In genomic region chr20:31717478-31717946, GRCh38 we compare ENCODE assay signal across 8 cellular contexts. TPM values are rescaled to one million over a fixed set of nuclear protein-coding genes. Genes with fewer than 3 reads are reported as not detected.
DNase-seq lines count a peak whose midpoint lies in the region; ATAC-seq and TF ChIP-seq lines count a peak whose summit lies in the region.

No MANE protein-coding gene starts in this region.

- H3K4me1 ChIP-seq in CD8-positive, alpha-beta T cell (ENCODE audit: insufficient read depth, low read length), result peaks cover 71% of the 10 kb centered on the region
- peaks cover 57 to 70% of the 10 kb centered on the region in 2 donors for H3K4me1 ChIP-seq in thoracic aorta (ENCODE audit: control insufficient read depth in 1 of 2, low read depth in 2 of 2)

- no peaks in the 10 kb centered on the region for H3K9me3 ChIP-seq in CD8-positive, alpha-beta T cell (ENCODE audit: low read length)
- H3K9me3 ChIP-seq in thoracic aorta, result no peaks in the 10 kb centered on the region

- no peak overlapping the region for H3K4me3 ChIP-seq in CD8-positive, alpha-beta T cell (ENCODE audit: low read depth, low read length)
- H3K4me3 ChIP-seq in fibroblast of the aortic adventitia (ENCODE audit: low read depth, low read length) (peak overlapping the region; percentile 37), thoracic aorta (peak overlapping the region; percentile 93)

- H3K4me3 Mint-ChIP-seq in CD8-positive, alpha-beta T cell, result peak overlapping the region; percentile 69

- no peak overlapping the region for H3K27ac ChIP-seq in CD8-positive, alpha-beta T cell (ENCODE audit: low read depth, low read length)
- peak overlapping the region; percentile 98 for H3K27ac ChIP-seq in thoracic aorta

- no peaks in the 10 kb centered on the region for H3K27me3 ChIP-seq in CD8-positive, alpha-beta T cell (ENCODE audit: insufficient read depth, low read length)
- no peaks in the 10 kb centered on the region for H3K27me3 ChIP-seq in thoracic aorta (replicated peaks; ENCODE audit: insufficient read depth)

- CTCF ChIA-PET in CD8-positive, alpha-beta T cell (lab: Charles Lee), result interaction anchor here (0.7 to 2.5 kb wide), 6 partner anchors 9 to 154 kb away, joined by 3 to 14 read pairs (median 4); no protein-coding TSS in a partner anchor

- peak overlapping the region; percentile 81 for H3K27ac Mint-ChIP-seq in CD8-positive, alpha-beta T cell

- H3K4me1 Mint-ChIP-seq in CD8-positive, alpha-beta T cell (ENCODE audit: low read depth), result peaks cover 94% of the 10 kb centered on the region

- no peak for TF ChIP-seq CTCF in CD8-positive, alpha-beta T cell (IDR thresholded peaks at IDR 0.05)
- no peak for TF ChIP-seq CTCF in fibroblast of the aortic adventitia (IDR thresholded peaks at IDR 0.05; ENCODE audit: insufficient read depth, low read length)
- no peak for TF ChIP-seq CTCF in thoracic aorta (IDR thresholded peaks at IDR 0.05)

- peak; percentile 57 for ATAC-seq in CD8-positive, alpha-beta T cell
- ATAC-seq in GM21381 (IDR thresholded peaks at IDR 0.05; ENCODE audit: unreplicated experiment), result peak; percentile 45
- ATAC-seq in thoracic aorta (ENCODE audit: insufficient number of reproducible peaks, low FRiP score, low read depth), result no peak
- ATAC-seq in GM21528 (IDR thresholded peaks at IDR 0.05; ENCODE audit: low FRiP score, unreplicated experiment), result no peak

- POLR2A ChIA-PET in CD8-positive, alpha-beta T cell (lab: Charles Lee), result no interaction called here

- peaks cover 59% of the 10 kb centered on the region for H3K36me3 Mint-ChIP-seq in CD8-positive, alpha-beta T cell

- intact Hi-C loops in CD8-positive, alpha-beta T cell (cut with DNase I, micrococcal nuclease), result loop anchor here in 1 of 2 experiments (2.0 kb wide), 1 partner anchor 17 kb away; no protein-coding TSS in a partner anchor
- intact Hi-C loops in posterior cingulate gyrus (cut with DNase I), result no loop called here

- H3K27me3 Mint-ChIP-seq in CD8-positive, alpha-beta T cell (ENCODE audit: low read depth), result no peaks in the 10 kb centered on the region

- H3K36me3 ChIP-seq in CD8-positive, alpha-beta T cell (ENCODE audit: insufficient read depth, low read length), result peaks cover 8% of the 10 kb centered on the region
- peaks cover 5% of the 10 kb centered on the region for H3K36me3 ChIP-seq in thoracic aorta

- no peaks in the 10 kb centered on the region for H3K9me3 Mint-ChIP-seq in CD8-positive, alpha-beta T cell

- DNase-seq in CD8-positive, alpha-beta T cell, result peak in 1 of 7 experiments; percentile 15
- DNase-seq in RPMI8226 (peak; percentile 29), fibroblast of the aortic adventitia (ENCODE audit: low read depth) (no peak), thoracic aorta (ENCODE audit: low spot score) (no peak), NCI-H2081 treated with DMSO at 0.1 percent for 48 hours (lab: John Stamatoyannopoulos, UW) (no peak), posterior cingulate gyrus (no peak)

RNA-seq across cellular contexts. Expression of gene BCL2L1, which starts 5.2 kb away (rescaled TPM):
- total RNA-seq in CD8-positive, alpha-beta T cell, result 1 to 10 TPM; 9.5 to 9.7 TPM
- total RNA-seq in fibroblast of the aortic adventitia (ENCODE audit: low replicate concordance), result 59.9 and 101 TPM in 2 replicates
- total RNA-seq in thoracic aorta, result 100 to 1,000 TPM; 137 to 187 TPM

RNA-seq across cellular contexts. Expression of gene TPX2, which starts 21.6 kb away (rescaled TPM):
- under 1 TPM; 0.62 to 0.75 TPM for total RNA-seq in CD8-positive, alpha-beta T cell
- total RNA-seq in fibroblast of the aortic adventitia (ENCODE audit: low replicate concordance), result 6.2 and 91.1 TPM in 2 replicates
- total RNA-seq in thoracic aorta, result 1 to 10 TPM; 1.5 TPM

Comparison
In these comparisons a context has a peak if more than half of its experiments do, and no peak if none do; other contexts are left out.
1. ATAC-seq: peak in CD8-positive, alpha-beta T cell (single experiment) and GM21381 (single experiment); none in thoracic aorta (single experiment) and GM21528 (single experiment).